ENCODE assay signal across 9 cellular contexts in genomic region chr17:40548491-40548981, GRCh38. TPM values are rescaled to one million over a fixed set of nuclear protein-coding genes. Genes with fewer than 3 reads are reported as not detected.
A peak's percentile ranks its signal among the peaks of the same experiment; 100 is the strongest.
DNase-seq lines count a peak whose midpoint lies in the region; ATAC-seq and TF ChIP-seq lines count a peak whose summit lies in the region.
"Had no signal": no experiment of that assay in that cellular context is flagged by ENCODE, and none has a peak within 500 bp of the region (broad histone marks: within the 10 kb centered on the region; RNA-seq: fewer than 3 reads in every experiment).

No MANE protein-coding gene starts in this region.

- H3K9me3 ChIP-seq in stomach smooth muscle (ENCODE audit: control insufficient read depth in 2 of 2, low read length in 2 of 2): no peaks in the 10 kb centered on the region

- no peak for TF ChIP-seq POLR2A in lower leg skin (IDR thresholded peaks at IDR 0.05)

- CTCF ChIA-PET in activated CD4-positive, alpha-beta T cell treated with anti-CD3 and anti-CD28 coated beads for 36 hours (lab: Charles Lee): interaction anchor here (1.1 to 18.2 kb wide), 7 partner anchors 8 to 186 kb away, joined by 3 to 403 read pairs (median 9); partner anchors contain the start of gene TOP2A

- no peaks in the 10 kb centered on the region for H3K27me3 ChIP-seq in stomach smooth muscle (ENCODE audit: control insufficient read depth in 1 of 2, insufficient read depth in 2 of 2, low read length in 2 of 2)

- intact Hi-C loops in activated CD4-positive, alpha-beta T cell treated with anti-CD3 and anti-CD28 coated beads for 36 hours (cut with DNase I, micrococcal nuclease): no loop called here
- intact Hi-C loops in lower leg skin (cut with DNase I; ENCODE audit: low total_unique reads): loop anchor here (5.0 kb wide), 1 partner anchor 1816 kb away; the partner anchor contains the start of gene CISD3

- TF ChIP-seq CTCF in lower leg skin (IDR thresholded peaks at IDR 0.05): no peak

- WGBS in lower leg skin, 2 donors: 73 to 81% methylated on average over 9 of the region's 9 CpGs

- H3K27me3 Mint-ChIP-seq in activated CD4-positive, alpha-beta T cell treated with anti-CD3 and anti-CD28 coated beads for 36 hours: no peaks in the 10 kb centered on the region
- no peaks in the 10 kb centered on the region for H3K27me3 Mint-ChIP-seq in activated naive CD8-positive, alpha-beta T cell treated with anti-CD3 and anti-CD28 coated beads for 36 hours

- H3K27ac Mint-ChIP-seq in activated CD4-positive, alpha-beta T cell treated with anti-CD3 and anti-CD28 coated beads for 36 hours: peak overlapping the region; percentile 15
- H3K27ac Mint-ChIP-seq in activated naive CD8-positive, alpha-beta T cell treated with anti-CD3 and anti-CD28 coated beads for 36 hours: peak overlapping the region; percentile 77

- peak; percentile 5 for DNase-seq in activated CD4-positive, alpha-beta T cell treated with anti-CD3 and anti-CD28 coated beads for 36 hours
- DNase-seq in activated CD4-positive, alpha-beta T cell treated with anti-CD3 and anti-CD28 coated beads for 1 hour: no peak
- DNase-seq in activated naive CD8-positive, alpha-beta T cell treated with anti-CD3 and anti-CD28 coated beads for 36 hours: no peak
- DNase-seq in lower leg skin (ENCODE audit: low spot score in 2 of 2): peak; percentile 13 to 83
- no peak for DNase-seq in NCI-H146 treated with DMSO at 0.1 percent for 48 hours (lab: John Stamatoyannopoulos, UW; ENCODE audit: unreplicated experiment)
- DNase-seq in NCI-H1930 (lab: John Stamatoyannopoulos, UW): no peak
- DNase-seq in NCI-H2081 (lab: John Stamatoyannopoulos, UW): no peak
- DNase-seq: stimulated activated CD4-positive, alpha-beta T cell treated with anti-CD3 and anti-CD28 coated beads, Interleukin-4, amount 100 ng/mL, for 1 hour had no signal

- peak overlapping the region; percentile 68 to 69 for H3K9ac ChIP-seq in stomach smooth muscle (ENCODE audit: low read length in 2 of 2)

- ATAC-seq in activated CD4-positive, alpha-beta T cell treated with anti-CD3 and anti-CD28 coated beads for 36 hours: no peak

- peaks cover 88% of the 10 kb centered on the region for H3K4me1 Mint-ChIP-seq in activated CD4-positive, alpha-beta T cell treated with anti-CD3 and anti-CD28 coated beads for 36 hours
- peaks cover 82% of the 10 kb centered on the region for H3K4me1 Mint-ChIP-seq in activated naive CD8-positive, alpha-beta T cell treated with anti-CD3 and anti-CD28 coated beads for 36 hours

- peaks cover 62% of the 10 kb centered on the region for H3K4me1 ChIP-seq in stomach smooth muscle (ENCODE audit: control insufficient read depth, insufficient read depth, low read length)

- no peaks in the 10 kb centered on the region for H3K9me3 Mint-ChIP-seq in activated CD4-positive, alpha-beta T cell treated with anti-CD3 and anti-CD28 coated beads for 36 hours (ENCODE audit: low read depth)
- peaks cover 1% of the 10 kb centered on the region for H3K9me3 Mint-ChIP-seq in activated naive CD8-positive, alpha-beta T cell treated with anti-CD3 and anti-CD28 coated beads for 36 hours

- no peak overlapping the region for H3K4me3 Mint-ChIP-seq in activated CD4-positive, alpha-beta T cell treated with anti-CD3 and anti-CD28 coated beads for 36 hours
- H3K4me3 Mint-ChIP-seq in activated naive CD8-positive, alpha-beta T cell treated with anti-CD3 and anti-CD28 coated beads for 36 hours: no peak overlapping the region

- H3K36me3 Mint-ChIP-seq in activated CD4-positive, alpha-beta T cell treated with anti-CD3 and anti-CD28 coated beads for 36 hours (ENCODE audit: low read depth): peaks cover 25% of the 10 kb centered on the region
- peaks cover 28% of the 10 kb centered on the region for H3K36me3 Mint-ChIP-seq in activated naive CD8-positive, alpha-beta T cell treated with anti-CD3 and anti-CD28 coated beads for 36 hours

- H3K4me3 ChIP-seq in lower leg skin (ENCODE audit: low read depth, poor library complexity, severe bottlenecking) (no peak overlapping the region), stomach smooth muscle (ENCODE audit: low read length in 2 of 2) (no peak overlapping the region)

- POLR2A ChIA-PET in activated CD4-positive, alpha-beta T cell treated with anti-CD3 and anti-CD28 coated beads for 36 hours (lab: Charles Lee): interaction anchor here (0.6 to 3.4 kb wide), 10 partner anchors 8 to 223 kb away, joined by 3 to 28 read pairs (median 5); partner anchors contain the start of gene SMARCE1

- H3K36me3 ChIP-seq in stomach smooth muscle (ENCODE audit: control insufficient read depth in 2 of 2, insufficient read depth in 2 of 2, low read length in 2 of 2): no peaks in the 10 kb centered on the region

- H3K27ac ChIP-seq in stomach smooth muscle (ENCODE audit: low read length): peak overlapping the region; percentile 92

RNA-seq across cellular contexts. Expression of gene CCR7, which starts 16.7 kb away (rescaled TPM):
- total RNA-seq in activated CD4-positive, alpha-beta T cell treated with anti-CD3 and anti-CD28 coated beads for 36 hours: 100 to 1,000 TPM; 325 to 389 TPM
- 100 to 1,000 TPM; 260 to 274 TPM for total RNA-seq in activated naive CD8-positive, alpha-beta T cell treated with anti-CD3 and anti-CD28 coated beads for 36 hours
- total RNA-seq in lower leg skin: 1 to 10 TPM in 1 of 4 donors, under 1 TPM in 1, not detected in 2; 0.21 to 1.2 TPM

RNA-seq across cellular contexts. Expression of gene TNS4, which starts 47.1 kb away (rescaled TPM):
- total RNA-seq in activated CD4-positive, alpha-beta T cell treated with anti-CD3 and anti-CD28 coated beads for 36 hours: 10 to 100 TPM; 10.8 to 12.8 TPM
- total RNA-seq in activated naive CD8-positive, alpha-beta T cell treated with anti-CD3 and anti-CD28 coated beads for 36 hours: 1 to 10 TPM; 7.3 to 7.6 TPM
- 1,000 to 10,000 TPM in 1 of 4 donors, 100 to 1,000 TPM in 3; 413 to 1,865 (median 485) TPM for total RNA-seq in lower leg skin

Comparison
In these comparisons a context has a peak if more than half of its experiments do, and no peak if none do; other contexts are left out.
1. DNase-seq: peak in activated CD4-positive, alpha-beta T cell treated with anti-CD3 and anti-CD28 coated beads for 36 hours (single experiment) and lower leg skin (2 of 2); none in activated CD4-positive, alpha-beta T cell treated with anti-CD3 and anti-CD28 coated beads for 1 hour (single experiment), activated naive CD8-positive, alpha-beta T cell treated with anti-CD3 and anti-CD28 coated beads for 36 hours (single experiment), NCI-H146 treated with DMSO at 0.1 percent for 48 hours (single experiment), NCI-H1930 (0 of 2) and NCI-H2081 (0 of 2).
2. RNA of gene CCR7, which starts 16.7 kb away (total RNA-seq): 325 to 389 TPM in activated CD4-positive, alpha-beta T cell treated with anti-CD3 and anti-CD28 coated beads for 36 hours and 260 to 274 TPM in activated naive CD8-positive, alpha-beta T cell treated with anti-CD3 and anti-CD28 coated beads for 36 hours; 0.21 to 1.2 TPM in lower leg skin; every median in the first group is over 100 times any median in the second.
3. RNA of gene TNS4, which starts 47.1 kb away (total RNA-seq): 413 to 1,865 TPM in lower leg skin; 10.8 to 12.8 TPM in activated CD4-positive, alpha-beta T cell treated with anti-CD3 and anti-CD28 coated beads for 36 hours and 7.3 to 7.6 TPM in activated naive CD8-positive, alpha-beta T cell treated with anti-CD3 and anti-CD28 coated beads for 36 hours; every median in the first group is over 10 times any median in the second.